2 cellular contexts compared by ENCODE assay signal in the genomic region with DNA sequence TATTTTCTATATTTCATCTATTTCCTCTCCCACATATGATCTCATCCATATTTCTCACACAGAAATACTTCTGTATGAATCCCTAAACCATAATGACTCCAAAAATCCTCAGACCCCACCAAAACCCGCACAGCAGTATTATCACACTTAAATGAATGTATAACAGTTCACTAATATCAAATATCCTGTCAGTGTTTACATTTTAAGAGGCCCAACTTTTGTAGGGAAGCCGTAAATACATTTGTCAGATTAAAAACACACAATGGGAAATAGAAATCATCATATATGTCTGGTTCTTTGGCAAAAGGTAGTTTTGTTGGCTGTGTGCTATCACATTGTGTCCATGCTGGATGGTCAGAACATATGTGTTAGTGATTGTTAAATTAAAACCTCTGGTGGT.
TF ChIP-seq lines count a peak whose summit lies in the region.

No MANE protein-coding gene starts in this region.

TF ChIP-seq in HEK293T, 16 proteins besides CTCF, POLR2A, EP300 and RAD21 (continued from another document):
- TF ChIP-seq, protein P1, sequence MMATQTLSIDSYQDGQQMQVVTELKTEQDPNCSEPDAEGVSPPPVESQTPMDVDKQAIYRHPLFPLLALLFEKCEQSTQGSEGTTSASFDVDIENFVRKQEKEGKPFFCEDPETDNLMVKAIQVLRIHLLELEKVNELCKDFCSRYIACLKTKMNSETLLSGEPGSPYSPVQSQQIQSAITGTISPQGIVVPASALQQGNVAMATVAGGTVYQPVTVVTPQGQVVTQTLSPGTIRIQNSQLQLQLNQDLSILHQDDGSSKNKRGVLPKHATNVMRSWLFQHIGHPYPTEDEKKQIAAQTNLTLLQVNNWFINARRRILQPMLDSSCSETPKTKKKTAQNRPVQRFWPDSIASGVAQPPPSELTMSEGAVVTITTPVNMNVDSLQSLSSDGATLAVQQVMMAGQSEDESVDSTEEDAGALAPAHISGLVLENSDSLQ (IDR thresholded peaks at IDR 0.05): peak; percentile 35; the same call in 1 of the 2 replicates

TF ChIP-seq in GM12878, 131 proteins besides CTCF, POLR2A, EP300 and RAD21 (continued from another document):
- TF ChIP-seq, protein P2, sequence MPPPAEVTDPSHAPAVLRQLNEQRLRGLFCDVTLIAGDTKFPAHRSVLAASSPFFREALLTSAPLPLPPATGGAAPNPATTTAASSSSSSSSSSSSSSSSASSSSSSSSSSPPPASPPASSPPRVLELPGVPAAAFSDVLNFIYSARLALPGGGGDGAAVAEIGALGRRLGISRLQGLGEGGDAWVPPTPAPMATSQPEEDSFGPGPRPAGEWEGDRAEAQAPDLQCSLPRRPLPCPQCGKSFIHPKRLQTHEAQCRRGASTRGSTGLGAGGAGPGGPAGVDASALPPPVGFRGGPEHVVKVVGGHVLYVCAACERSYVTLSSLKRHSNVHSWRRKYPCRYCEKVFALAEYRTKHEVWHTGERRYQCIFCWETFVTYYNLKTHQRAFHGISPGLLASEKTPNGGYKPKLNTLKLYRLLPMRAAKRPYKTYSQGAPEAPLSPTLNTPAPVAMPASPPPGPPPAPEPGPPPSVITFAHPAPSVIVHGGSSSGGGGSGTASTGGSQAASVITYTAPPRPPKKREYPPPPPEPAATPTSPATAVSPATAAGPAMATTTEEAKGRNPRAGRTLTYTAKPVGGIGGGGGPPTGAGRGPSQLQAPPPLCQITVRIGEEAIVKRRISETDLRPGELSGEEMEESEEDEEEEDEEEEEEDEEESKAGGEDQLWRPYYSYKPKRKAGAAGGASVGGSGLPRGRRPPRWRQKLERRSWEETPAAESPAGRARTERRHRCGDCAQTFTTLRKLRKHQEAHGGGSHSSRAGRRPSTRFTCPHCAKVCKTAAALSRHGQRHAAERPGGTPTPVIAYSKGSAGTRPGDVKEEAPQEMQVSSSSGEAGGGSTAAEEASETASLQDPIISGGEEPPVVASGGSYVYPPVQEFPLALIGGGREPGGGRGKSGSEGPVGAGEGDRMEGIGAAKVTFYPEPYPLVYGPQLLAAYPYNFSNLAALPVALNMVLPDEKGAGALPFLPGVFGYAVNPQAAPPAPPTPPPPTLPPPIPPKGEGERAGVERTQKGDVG (CRISPR knock-in tag; IDR thresholded peaks at IDR 0.05): no peak
- TF ChIP-seq RUNX3 (IDR thresholded peaks at IDR 0.05; ENCODE audit: low read length) (no peak), GATAD2B (conservative IDR thresholded peaks at IDR 0.05; ENCODE audit: low read depth) (no peak), KLF5 (IDR thresholded peaks at IDR 0.05; ENCODE audit: partially characterized antibody) (no peak), NFXL1 (IDR thresholded peaks at IDR 0.05; ENCODE audit: borderline replicate concordance) (no peak), PML (IDR thresholded peaks at IDR 0.05; ENCODE audit: low read length) (no peak)
- TF ChIP-seq, protein P3, sequence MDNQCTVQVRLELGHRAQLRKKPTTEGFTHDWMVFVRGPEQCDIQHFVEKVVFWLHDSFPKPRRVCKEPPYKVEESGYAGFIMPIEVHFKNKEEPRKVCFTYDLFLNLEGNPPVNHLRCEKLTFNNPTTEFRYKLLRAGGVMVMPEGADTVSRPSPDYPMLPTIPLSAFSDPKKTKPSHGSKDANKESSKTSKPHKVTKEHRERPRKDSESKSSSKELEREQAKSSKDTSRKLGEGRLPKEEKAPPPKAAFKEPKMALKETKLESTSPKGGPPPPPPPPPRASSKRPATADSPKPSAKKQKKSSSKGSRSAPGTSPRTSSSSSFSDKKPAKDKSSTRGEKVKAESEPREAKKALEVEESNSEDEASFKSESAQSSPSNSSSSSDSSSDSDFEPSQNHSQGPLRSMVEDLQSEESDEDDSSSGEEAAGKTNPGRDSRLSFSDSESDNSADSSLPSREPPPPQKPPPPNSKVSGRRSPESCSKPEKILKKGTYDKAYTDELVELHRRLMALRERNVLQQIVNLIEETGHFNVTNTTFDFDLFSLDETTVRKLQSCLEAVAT (IDR thresholded peaks at IDR 0.05): no peak
- TF ChIP-seq, protein P4, sequence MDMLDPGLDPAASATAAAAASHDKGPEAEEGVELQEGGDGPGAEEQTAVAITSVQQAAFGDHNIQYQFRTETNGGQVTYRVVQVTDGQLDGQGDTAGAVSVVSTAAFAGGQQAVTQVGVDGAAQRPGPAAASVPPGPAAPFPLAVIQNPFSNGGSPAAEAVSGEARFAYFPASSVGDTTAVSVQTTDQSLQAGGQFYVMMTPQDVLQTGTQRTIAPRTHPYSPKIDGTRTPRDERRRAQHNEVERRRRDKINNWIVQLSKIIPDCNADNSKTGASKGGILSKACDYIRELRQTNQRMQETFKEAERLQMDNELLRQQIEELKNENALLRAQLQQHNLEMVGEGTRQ (IDR thresholded peaks at IDR 0.05; ENCODE audit: borderline replicate concordance, low read depth, low read length): no peak
- TF ChIP-seq, protein P5, sequence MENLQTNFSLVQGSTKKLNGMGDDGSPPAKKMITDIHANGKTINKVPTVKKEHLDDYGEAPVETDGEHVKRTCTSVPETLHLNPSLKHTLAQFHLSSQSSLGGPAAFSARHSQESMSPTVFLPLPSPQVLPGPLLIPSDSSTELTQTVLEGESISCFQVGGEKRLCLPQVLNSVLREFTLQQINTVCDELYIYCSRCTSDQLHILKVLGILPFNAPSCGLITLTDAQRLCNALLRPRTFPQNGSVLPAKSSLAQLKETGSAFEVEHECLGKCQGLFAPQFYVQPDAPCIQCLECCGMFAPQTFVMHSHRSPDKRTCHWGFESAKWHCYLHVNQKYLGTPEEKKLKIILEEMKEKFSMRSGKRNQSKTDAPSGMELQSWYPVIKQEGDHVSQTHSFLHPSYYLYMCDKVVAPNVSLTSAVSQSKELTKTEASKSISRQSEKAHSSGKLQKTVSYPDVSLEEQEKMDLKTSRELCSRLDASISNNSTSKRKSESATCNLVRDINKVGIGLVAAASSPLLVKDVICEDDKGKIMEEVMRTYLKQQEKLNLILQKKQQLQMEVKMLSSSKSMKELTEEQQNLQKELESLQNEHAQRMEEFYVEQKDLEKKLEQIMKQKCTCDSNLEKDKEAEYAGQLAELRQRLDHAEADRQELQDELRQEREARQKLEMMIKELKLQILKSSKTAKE (IDR thresholded peaks at IDR 0.05; ENCODE audit: low read depth, poor library complexity, severe bottlenecking): no peak
